Comparison of ENCODE assay signal across 13 cellular contexts in the genomic region with DNA sequence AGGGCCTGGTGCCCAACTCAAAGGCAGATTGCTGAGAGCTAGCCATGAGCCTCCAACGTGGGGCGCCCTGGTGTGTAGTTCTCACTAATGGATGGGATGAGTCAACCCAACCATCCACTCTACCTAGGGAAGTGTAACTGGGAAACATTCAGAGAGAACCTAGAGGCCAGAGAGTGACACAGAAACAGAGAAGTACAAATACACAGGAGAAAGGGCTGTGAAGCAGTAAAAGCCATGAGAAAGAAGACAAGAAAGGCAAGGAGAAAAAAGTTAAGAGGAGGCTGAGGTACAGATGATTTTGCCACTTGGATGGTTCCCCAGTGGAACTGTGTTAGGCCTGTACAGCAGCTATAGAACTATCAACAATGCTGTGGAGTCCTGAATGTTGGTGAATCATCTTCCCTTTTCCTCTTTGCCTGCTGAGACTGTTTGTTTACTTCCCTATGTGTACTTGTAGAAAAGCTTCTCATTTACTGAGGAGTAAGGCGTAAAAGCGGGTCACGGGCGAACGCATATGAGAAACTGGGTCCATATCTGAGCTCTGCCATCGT. TPM values are rescaled to one million over a fixed set of nuclear protein-coding genes. Genes with fewer than 3 reads are reported as not detected.
DNase-seq lines count a peak whose midpoint lies in the region; ATAC-seq and TF ChIP-seq lines count a peak whose summit lies in the region.
"Had no signal": no experiment of that assay in that cellular context is flagged by ENCODE, and none has a peak within 500 bp of the region (broad histone marks: within the 10 kb centered on the region; RNA-seq: fewer than 3 reads in every experiment).

No MANE protein-coding gene starts in this region.

- no peaks in the 10 kb centered on the region for H3K27me3 Mint-ChIP-seq in T-helper 17 cell
- H3K27me3 Mint-ChIP-seq: effector memory CD8-positive, alpha-beta T cell had no signal

- no peak overlapping the region for H3K4me3 ChIP-seq in fibroblast of villous mesenchyme (ENCODE audit: low read depth, low read length)

- no peaks in the 10 kb centered on the region for H3K9me3 ChIP-seq in T-helper 17 cell (ENCODE audit: control insufficient read depth, low read length, poor library complexity, severe bottlenecking)

- peak; percentile 20 for DNase-seq in activated CD4-positive, alpha-beta T cell treated with anti-CD3 and anti-CD28 coated beads for 48 hours
- no peak for DNase-seq in activated CD4-positive, alpha-beta T cell treated with anti-CD3 and anti-CD28 coated beads, Interleukin-2, amount 50 U/mL, for 4 hours
- DNase-seq in T-helper 17 cell (no peak), fibroblast of villous mesenchyme (ENCODE audit: low read depth) (peak; percentile 40), sciatic nerve (ENCODE audit: low spot score) (no peak)
- DNase-seq in stimulated activated naive CD4-positive, alpha-beta T cell treated with Interleukin-2 at 50 U/mL for 16 hours (lab: John Stamatoyannopoulos, UW): no peak
- DNase-seq: ACHN; activated gamma-delta T cell treated with Interleukin-2 at 50 U/mL for 16 hours; effector memory CD8-positive, alpha-beta T cell; NCI-H2171; T-helper 2 cell had no signal

- peak overlapping the region; percentile 32 for H3K27ac Mint-ChIP-seq in T-helper 17 cell

- no peak for TF ChIP-seq CTCF in fibroblast of villous mesenchyme (IDR thresholded peaks at IDR 0.05; ENCODE audit: insufficient read depth, low read depth, low read length)

- intact Hi-C loops in sciatic nerve (cut with DNase I): no loop called here

- H3K36me3 Mint-ChIP-seq in T-helper 17 cell (ENCODE audit: low read depth): peaks cover 5% of the 10 kb centered on the region

- no peak overlapping the region for H3K4me3 Mint-ChIP-seq in T-helper 17 cell

- H3K4me1 Mint-ChIP-seq in T-helper 17 cell: peaks cover 44% of the 10 kb centered on the region

- ATAC-seq in T-helper 17 cell: no peak
- peak; percentile 21 for ATAC-seq in sciatic nerve
- no peak for ATAC-seq in GM21619 (IDR thresholded peaks at IDR 0.05; ENCODE audit: unreplicated experiment)
- no peak for ATAC-seq in GM18909 (IDR thresholded peaks at IDR 0.05; ENCODE audit: poor library complexity, unreplicated experiment)
- ATAC-seq: effector memory CD8-positive, alpha-beta T cell had no signal

RNA-seq across cellular contexts. Expression of a gene that starts 39.0 kb away (rescaled TPM):
- total RNA-seq in T-helper 17 cell (10 to 100 TPM; 14.2 to 19.6 TPM), fibroblast of villous mesenchyme (76.3 and 104 TPM in 2 replicates), sciatic nerve (65.1 TPM)

Comparison
In these comparisons a context has a peak if more than half of its experiments do, and no peak if none do; other contexts are left out.
1. DNase-seq: peak in activated CD4-positive, alpha-beta T cell treated with anti-CD3 and anti-CD28 coated beads for 48 hours (single experiment) and fibroblast of villous mesenchyme (single experiment); none in activated CD4-positive, alpha-beta T cell treated with anti-CD3 and anti-CD28 coated beads, Interleukin-2, amount 50 U/mL, for 4 hours (0 of 2), T-helper 17 cell (0 of 3), sciatic nerve (single experiment) and stimulated activated naive CD4-positive, alpha-beta T cell treated with Interleukin-2 at 50 U/mL for 16 hours (single experiment).